ENCODE assay signal across 15 cellular contexts in the genomic region with DNA sequence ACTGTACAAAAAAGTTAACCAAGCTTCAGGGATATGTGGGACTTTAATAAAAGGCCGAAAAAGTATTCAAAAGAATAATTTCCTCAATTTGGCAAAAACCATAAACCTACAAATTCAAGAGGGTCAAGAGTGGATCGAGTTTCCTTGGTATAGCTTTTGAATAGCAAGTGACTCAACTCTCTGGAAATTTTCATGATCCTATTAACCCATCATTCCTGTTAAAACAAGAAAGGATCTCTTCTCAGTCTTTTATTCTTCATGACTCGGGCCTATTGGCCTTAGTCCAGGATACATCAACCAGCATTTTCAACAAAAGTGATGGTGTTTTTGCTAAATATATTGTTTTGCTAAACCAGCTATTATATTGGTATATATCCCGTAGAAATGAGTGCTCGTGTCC.
"Had no signal": no experiment of that assay in that cellular context is flagged by ENCODE, and none has a peak within 500 bp of the region (broad histone marks: within the 10 kb centered on the region; RNA-seq: fewer than 3 reads in every experiment).

No MANE protein-coding gene starts in this region.

- H2AFZ ChIP-seq: hepatocyte had no signal

- H3K27ac ChIP-seq: hepatocyte, thoracic aorta, upper lobe of right lung had no signal

- H3K4me3 ChIP-seq: hepatocyte, thoracic aorta, upper lobe of right lung had no signal

- DNase-seq: activated CD4-positive, alpha-beta T cell treated with anti-CD3 and anti-CD28 coated beads, Interleukin-2, amount 50 U/mL, for 4 hours; activated naive CD4-positive, alpha-beta T cell treated with anti-CD3 and anti-CD28 coated beads for 36 hours; activated naive CD8-positive, alpha-beta T cell treated with anti-CD3 and anti-CD28 coated beads, Interleukin-2, amount 50 U/mL, for 24 hours; activated T-cell treated with anti-CD3 and anti-CD28 coated beads for 4 hours; aorta; left ventricle myocardium superior; nephron progenitor cell; stimulated activated CD4-positive, alpha-beta T cell treated with anti-CD3 and anti-CD28 coated beads, Interleukin-12 subunit alpha, Interleukin-12 subunit beta, amount 100 ng/mL, for 4 hours; stimulated activated CD4-positive, alpha-beta T cell treated with anti-CD3 and anti-CD28 coated beads, Interleukin-2, amount 100 ng/mL, for 24 hours; T-helper 1 cell; T1000; upper lobe of right lung had no signal

- H3K27me3 Mint-ChIP-seq: activated naive CD8-positive, alpha-beta T cell treated with anti-CD3 and anti-CD28 coated beads, Interleukin-2, amount 50 U/mL, for 24 hours; activated T-helper 17 cell treated with anti-CD3 and anti-CD28 coated beads, Interleukin-2, amount 50 U/mL, for 72 hours had no signal

- H3K4me3 Mint-ChIP-seq: activated naive CD4-positive, alpha-beta T cell treated with anti-CD3 and anti-CD28 coated beads for 36 hours; activated naive CD8-positive, alpha-beta T cell treated with anti-CD3 and anti-CD28 coated beads, Interleukin-2, amount 50 U/mL, for 24 hours; activated T-helper 17 cell treated with anti-CD3 and anti-CD28 coated beads, Interleukin-2, amount 50 U/mL, for 72 hours; nephron progenitor cell had no signal

- H3K9me3 ChIP-seq: thoracic aorta, upper lobe of right lung had no signal

- H3K4me2 ChIP-seq: hepatocyte had no signal

- H3K36me3 ChIP-seq: thoracic aorta, upper lobe of right lung had no signal

- H3K9me3 Mint-ChIP-seq: activated naive CD4-positive, alpha-beta T cell treated with anti-CD3 and anti-CD28 coated beads for 36 hours; activated naive CD8-positive, alpha-beta T cell treated with anti-CD3 and anti-CD28 coated beads, Interleukin-2, amount 50 U/mL, for 24 hours; activated T-helper 17 cell treated with anti-CD3 and anti-CD28 coated beads, Interleukin-2, amount 50 U/mL, for 72 hours; nephron progenitor cell had no signal

- H3K27ac Mint-ChIP-seq: activated naive CD4-positive, alpha-beta T cell treated with anti-CD3 and anti-CD28 coated beads for 36 hours; activated naive CD8-positive, alpha-beta T cell treated with anti-CD3 and anti-CD28 coated beads, Interleukin-2, amount 50 U/mL, for 24 hours; activated T-helper 17 cell treated with anti-CD3 and anti-CD28 coated beads, Interleukin-2, amount 50 U/mL, for 72 hours; nephron progenitor cell had no signal

- H3K4me1 Mint-ChIP-seq: activated T-helper 17 cell treated with anti-CD3 and anti-CD28 coated beads, Interleukin-2, amount 50 U/mL, for 72 hours had no signal

- H3K27me3 ChIP-seq: hepatocyte, upper lobe of right lung had no signal
